ENCODE assay signal across 10 cellular contexts in the genomic region with DNA sequence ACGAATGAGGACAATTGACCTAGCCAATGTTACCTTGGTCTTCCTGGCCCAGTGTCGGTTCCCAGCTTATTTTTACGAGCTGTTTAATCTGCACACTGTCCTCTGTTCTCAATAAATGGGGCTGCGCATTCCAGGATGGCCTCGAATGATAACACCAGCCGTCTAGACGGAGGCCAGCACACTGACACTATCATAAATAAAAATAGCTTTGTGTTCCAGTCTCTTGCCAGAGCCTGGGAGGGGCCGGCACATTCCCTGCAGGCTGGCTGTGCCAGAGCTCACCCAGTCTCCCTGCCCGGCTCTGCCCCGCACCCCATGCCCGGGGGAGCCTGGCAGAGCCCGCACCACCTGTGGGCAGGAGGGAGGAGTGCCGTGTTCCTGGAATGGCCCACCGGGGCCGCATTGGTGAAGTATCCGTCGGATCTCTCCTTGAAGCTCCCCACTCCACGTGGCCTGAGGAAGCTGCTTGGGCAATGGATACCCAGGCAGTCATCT.
DNase-seq lines count a peak whose midpoint lies in the region; ATAC-seq and TF ChIP-seq lines count a peak whose summit lies in the region.
"Had no signal": no experiment of that assay in that cellular context is flagged by ENCODE, and none has a peak within 500 bp of the region (broad histone marks: within the 10 kb centered on the region; RNA-seq: fewer than 3 reads in every experiment).

No MANE protein-coding gene starts in this region.

- intact Hi-C loops in lower lobe of right lung (cut with DNase I): no loop called here

- H3K79me2 ChIP-seq in GM23248 (ENCODE audit: insufficient read depth): no peaks in the 10 kb centered on the region

- H2AFZ ChIP-seq in GM23248: 0 out of 2 replicates have a peak overlapping the region, but pooled peaks have one; percentile 29

- H3K4me1 ChIP-seq in GM23248 (ENCODE audit: insufficient read depth) (no peaks in the 10 kb centered on the region), lower lobe of right lung (no peaks in the 10 kb centered on the region), skeletal muscle satellite cell (ENCODE audit: control insufficient read depth, insufficient read depth, low read length) (peaks cover 24% of the 10 kb centered on the region)

- no peaks in the 10 kb centered on the region for H4K20me1 ChIP-seq in GM23248 (ENCODE audit: insufficient read depth)

- H3K27me3 ChIP-seq in GM23248 (replicated peaks; ENCODE audit: insufficient read depth): no peaks in the 10 kb centered on the region; the same call in 1 of the 2 replicates
- H3K27me3 ChIP-seq in lower lobe of right lung (ENCODE audit: low read depth): no peaks in the 10 kb centered on the region
- peaks cover 3% of the 10 kb centered on the region for H3K27me3 ChIP-seq in skeletal muscle satellite cell (ENCODE audit: control insufficient read depth, insufficient read depth, low read length)
- H3K27me3 ChIP-seq: cardiac muscle cell had no signal

- WGBS in GM23248 (ENCODE audit: low coverage in 1 of 2, low lambda C conversion rate in 2 of 2, missing lambda C conversion rate in 2 of 2), 2 experiments: 9 to 11% methylated on average over 18 of the region's 18 CpGs

- H3K27ac ChIP-seq in GM23248 (no peak overlapping the region), lower lobe of right lung (no peak overlapping the region)
- H3K27ac ChIP-seq: cardiac muscle cell had no signal

- H3F3A ChIP-seq in GM23248 (ENCODE audit: insufficient read depth): no peaks in the 10 kb centered on the region

- no peak overlapping the region for H3K4me3 ChIP-seq in GM23248
- no peak overlapping the region for H3K4me3 ChIP-seq in lower lobe of right lung
- no peak overlapping the region for H3K4me3 ChIP-seq in skeletal muscle satellite cell (ENCODE audit: low read length)
- H3K4me3 ChIP-seq: cardiac muscle cell had no signal

- H3K9me3 ChIP-seq in GM23248 (ENCODE audit: low read depth) (no peaks in the 10 kb centered on the region), lower lobe of right lung (no peaks in the 10 kb centered on the region), skeletal muscle satellite cell (replicated peaks; ENCODE audit: low read length) (no peaks in the 10 kb centered on the region)

- DNase-seq in GM23248: peak; percentile 31
- DNase-seq in lower lobe of right lung: no peak
- DNase-seq in NCI-H2171 treated with DMSO at 0.1 percent for 48 hours (lab: John Stamatoyannopoulos, UW): no peak
- no peak for DNase-seq in dedifferentiated amniotic fluid mesenchymal stem cell (ENCODE audit: extremely low spot score)
- DNase-seq in GM20000 (ENCODE audit: low spot score): no peak
- DNase-seq: NCI-H1694 treated with DMSO at 0.1 percent for 48 hours had no signal

- H3K9ac ChIP-seq in GM23248: no peak overlapping the region
- H3K9ac ChIP-seq in skeletal muscle satellite cell (ENCODE audit: low read depth, low read length): no peak overlapping the region

- H3K4me2 ChIP-seq in GM23248 (ENCODE audit: unreplicated experiment): peak overlapping the region; percentile 12
- peak overlapping the region; percentile 52 for H3K4me2 ChIP-seq in skeletal muscle satellite cell (ENCODE audit: low read length)

- ATAC-seq in esophagus mucosa (peak; percentile 40), lower lobe of right lung (peak; percentile 36 to 38), HG03108 (IDR thresholded peaks at IDR 0.05; ENCODE audit: unreplicated experiment) (no peak)

- H3K36me3 ChIP-seq in GM23248 (ENCODE audit: low read depth) (no peaks in the 10 kb centered on the region), lower lobe of right lung (no peaks in the 10 kb centered on the region), skeletal muscle satellite cell (ENCODE audit: insufficient read depth, low read length) (no peaks in the 10 kb centered on the region)
- H3K36me3 ChIP-seq: cardiac muscle cell had no signal

- no peak for TF ChIP-seq CTCF in lower lobe of right lung (IDR thresholded peaks at IDR 0.05)
- no peak for TF ChIP-seq CTCF in GM20000 (IDR thresholded peaks at IDR 0.05; ENCODE audit: extremely low read depth, missing control alignments)

- in situ Hi-C loops in GM23248 (cut with MboI): no loop called here

- no peaks in the 10 kb centered on the region for H3K9me2 ChIP-seq in GM23248 (ENCODE audit: insufficient read depth)
